ENCODE assay signal across 1 cellular context in the genomic region with DNA sequence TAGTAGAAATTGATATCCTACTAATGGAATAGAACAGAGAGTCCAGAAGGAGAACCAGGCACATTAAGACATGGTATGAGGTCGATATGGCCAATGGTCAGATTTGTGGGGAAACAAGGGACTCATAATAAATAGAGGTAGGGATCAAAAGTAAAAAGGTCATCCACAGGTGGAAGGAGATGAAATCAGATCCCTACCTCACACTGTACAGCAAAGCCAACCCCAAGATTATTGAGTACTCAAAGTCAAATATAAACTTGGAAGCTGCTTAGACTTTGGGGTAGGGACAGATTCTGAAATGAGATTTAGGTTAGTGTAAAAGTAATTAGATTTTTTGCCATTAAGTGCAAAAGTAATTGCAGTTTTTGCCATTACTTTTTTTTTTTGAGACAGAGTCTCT.
TF ChIP-seq lines count a peak whose summit lies in the region.

No MANE protein-coding gene starts in this region.

TF ChIP-seq in HCT116, 20 proteins besides CTCF, POLR2A, EP300 and RAD21 (continued from another document):
- TF ChIP-seq, protein P1, sequence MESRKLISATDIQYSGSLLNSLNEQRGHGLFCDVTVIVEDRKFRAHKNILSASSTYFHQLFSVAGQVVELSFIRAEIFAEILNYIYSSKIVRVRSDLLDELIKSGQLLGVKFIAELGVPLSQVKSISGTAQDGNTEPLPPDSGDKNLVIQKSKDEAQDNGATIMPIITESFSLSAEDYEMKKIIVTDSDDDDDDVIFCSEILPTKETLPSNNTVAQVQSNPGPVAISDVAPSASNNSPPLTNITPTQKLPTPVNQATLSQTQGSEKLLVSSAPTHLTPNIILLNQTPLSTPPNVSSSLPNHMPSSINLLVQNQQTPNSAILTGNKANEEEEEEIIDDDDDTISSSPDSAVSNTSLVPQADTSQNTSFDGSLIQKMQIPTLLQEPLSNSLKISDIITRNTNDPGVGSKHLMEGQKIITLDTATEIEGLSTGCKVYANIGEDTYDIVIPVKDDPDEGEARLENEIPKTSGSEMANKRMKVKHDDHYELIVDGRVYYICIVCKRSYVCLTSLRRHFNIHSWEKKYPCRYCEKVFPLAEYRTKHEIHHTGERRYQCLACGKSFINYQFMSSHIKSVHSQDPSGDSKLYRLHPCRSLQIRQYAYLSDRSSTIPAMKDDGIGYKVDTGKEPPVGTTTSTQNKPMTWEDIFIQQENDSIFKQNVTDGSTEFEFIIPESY (IDR thresholded peaks at IDR 0.05; ENCODE audit: extremely low read depth, insufficient replicate concordance, low read length): no peak
- TF ChIP-seq ELF1 (IDR thresholded peaks at IDR 0.05; ENCODE audit: borderline replicate concordance, low read depth): no peak
- no peak for TF ChIP-seq SP1 (IDR thresholded peaks at IDR 0.05; ENCODE audit: low read depth)
- no peak for TF ChIP-seq EZH2phosphoT487 (IDR thresholded peaks at IDR 0.05; ENCODE audit: borderline replicate concordance)
- TF ChIP-seq FOSL1 (IDR thresholded peaks at IDR 0.05; ENCODE audit: low read depth): no peak
- TF ChIP-seq, protein P2, sequence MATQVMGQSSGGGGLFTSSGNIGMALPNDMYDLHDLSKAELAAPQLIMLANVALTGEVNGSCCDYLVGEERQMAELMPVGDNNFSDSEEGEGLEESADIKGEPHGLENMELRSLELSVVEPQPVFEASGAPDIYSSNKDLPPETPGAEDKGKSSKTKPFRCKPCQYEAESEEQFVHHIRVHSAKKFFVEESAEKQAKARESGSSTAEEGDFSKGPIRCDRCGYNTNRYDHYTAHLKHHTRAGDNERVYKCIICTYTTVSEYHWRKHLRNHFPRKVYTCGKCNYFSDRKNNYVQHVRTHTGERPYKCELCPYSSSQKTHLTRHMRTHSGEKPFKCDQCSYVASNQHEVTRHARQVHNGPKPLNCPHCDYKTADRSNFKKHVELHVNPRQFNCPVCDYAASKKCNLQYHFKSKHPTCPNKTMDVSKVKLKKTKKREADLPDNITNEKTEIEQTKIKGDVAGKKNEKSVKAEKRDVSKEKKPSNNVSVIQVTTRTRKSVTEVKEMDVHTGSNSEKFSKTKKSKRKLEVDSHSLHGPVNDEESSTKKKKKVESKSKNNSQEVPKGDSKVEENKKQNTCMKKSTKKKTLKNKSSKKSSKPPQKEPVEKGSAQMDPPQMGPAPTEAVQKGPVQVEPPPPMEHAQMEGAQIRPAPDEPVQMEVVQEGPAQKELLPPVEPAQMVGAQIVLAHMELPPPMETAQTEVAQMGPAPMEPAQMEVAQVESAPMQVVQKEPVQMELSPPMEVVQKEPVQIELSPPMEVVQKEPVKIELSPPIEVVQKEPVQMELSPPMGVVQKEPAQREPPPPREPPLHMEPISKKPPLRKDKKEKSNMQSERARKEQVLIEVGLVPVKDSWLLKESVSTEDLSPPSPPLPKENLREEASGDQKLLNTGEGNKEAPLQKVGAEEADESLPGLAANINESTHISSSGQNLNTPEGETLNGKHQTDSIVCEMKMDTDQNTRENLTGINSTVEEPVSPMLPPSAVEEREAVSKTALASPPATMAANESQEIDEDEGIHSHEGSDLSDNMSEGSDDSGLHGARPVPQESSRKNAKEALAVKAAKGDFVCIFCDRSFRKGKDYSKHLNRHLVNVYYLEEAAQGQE (IDR thresholded peaks at IDR 0.05; ENCODE audit: low read depth): no peak
- TF ChIP-seq ZNF274 (IDR thresholded peaks at IDR 0.05; ENCODE audit: low read depth, low read length): no peak
- no peak for TF ChIP-seq SRF (IDR thresholded peaks at IDR 0.05; ENCODE audit: low read depth)
